ENCODE assay signal across 1 cellular context in the genomic region with DNA sequence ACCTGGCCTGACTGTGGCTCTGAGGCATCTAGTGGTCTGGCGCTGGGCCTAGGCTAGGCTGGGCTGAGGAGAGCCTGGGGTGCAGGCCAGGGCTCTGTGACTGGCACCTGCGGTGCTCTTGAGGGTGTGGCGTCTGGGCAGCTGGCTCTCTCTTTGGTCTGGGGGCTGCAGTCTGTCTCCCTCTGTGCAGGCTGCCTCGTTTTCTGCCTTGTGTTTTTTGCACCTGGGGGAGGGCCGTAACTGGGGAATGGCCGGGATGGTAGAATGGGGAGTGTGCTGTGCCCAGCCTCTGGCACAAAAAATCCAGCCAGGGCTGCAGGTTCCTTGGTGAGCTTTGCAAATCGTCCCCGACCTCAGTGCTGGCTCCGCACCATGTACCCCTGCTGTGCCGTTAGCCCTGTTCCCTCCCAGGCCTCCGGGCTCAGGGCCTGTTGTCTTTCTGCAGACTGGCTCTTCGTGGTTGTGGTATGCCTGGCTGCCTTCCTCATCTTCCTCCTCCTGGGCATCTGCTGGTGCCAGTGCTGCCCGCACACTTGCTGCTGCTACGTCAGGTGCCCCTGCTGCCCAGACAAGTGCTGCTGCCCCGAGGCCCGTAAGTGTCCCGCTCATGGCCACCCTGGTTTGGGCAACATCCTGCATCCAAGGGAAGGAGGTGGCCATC.
A peak's percentile ranks its signal among the peaks of the same experiment; 100 is the strongest.
TF ChIP-seq lines count a peak whose summit lies in the region.

No MANE protein-coding gene starts in this region.

TF ChIP-seq in HEK293, 187 proteins besides CTCF, POLR2A, EP300 and RAD21 (continued from another document):
- TF ChIP-seq, protein P1, sequence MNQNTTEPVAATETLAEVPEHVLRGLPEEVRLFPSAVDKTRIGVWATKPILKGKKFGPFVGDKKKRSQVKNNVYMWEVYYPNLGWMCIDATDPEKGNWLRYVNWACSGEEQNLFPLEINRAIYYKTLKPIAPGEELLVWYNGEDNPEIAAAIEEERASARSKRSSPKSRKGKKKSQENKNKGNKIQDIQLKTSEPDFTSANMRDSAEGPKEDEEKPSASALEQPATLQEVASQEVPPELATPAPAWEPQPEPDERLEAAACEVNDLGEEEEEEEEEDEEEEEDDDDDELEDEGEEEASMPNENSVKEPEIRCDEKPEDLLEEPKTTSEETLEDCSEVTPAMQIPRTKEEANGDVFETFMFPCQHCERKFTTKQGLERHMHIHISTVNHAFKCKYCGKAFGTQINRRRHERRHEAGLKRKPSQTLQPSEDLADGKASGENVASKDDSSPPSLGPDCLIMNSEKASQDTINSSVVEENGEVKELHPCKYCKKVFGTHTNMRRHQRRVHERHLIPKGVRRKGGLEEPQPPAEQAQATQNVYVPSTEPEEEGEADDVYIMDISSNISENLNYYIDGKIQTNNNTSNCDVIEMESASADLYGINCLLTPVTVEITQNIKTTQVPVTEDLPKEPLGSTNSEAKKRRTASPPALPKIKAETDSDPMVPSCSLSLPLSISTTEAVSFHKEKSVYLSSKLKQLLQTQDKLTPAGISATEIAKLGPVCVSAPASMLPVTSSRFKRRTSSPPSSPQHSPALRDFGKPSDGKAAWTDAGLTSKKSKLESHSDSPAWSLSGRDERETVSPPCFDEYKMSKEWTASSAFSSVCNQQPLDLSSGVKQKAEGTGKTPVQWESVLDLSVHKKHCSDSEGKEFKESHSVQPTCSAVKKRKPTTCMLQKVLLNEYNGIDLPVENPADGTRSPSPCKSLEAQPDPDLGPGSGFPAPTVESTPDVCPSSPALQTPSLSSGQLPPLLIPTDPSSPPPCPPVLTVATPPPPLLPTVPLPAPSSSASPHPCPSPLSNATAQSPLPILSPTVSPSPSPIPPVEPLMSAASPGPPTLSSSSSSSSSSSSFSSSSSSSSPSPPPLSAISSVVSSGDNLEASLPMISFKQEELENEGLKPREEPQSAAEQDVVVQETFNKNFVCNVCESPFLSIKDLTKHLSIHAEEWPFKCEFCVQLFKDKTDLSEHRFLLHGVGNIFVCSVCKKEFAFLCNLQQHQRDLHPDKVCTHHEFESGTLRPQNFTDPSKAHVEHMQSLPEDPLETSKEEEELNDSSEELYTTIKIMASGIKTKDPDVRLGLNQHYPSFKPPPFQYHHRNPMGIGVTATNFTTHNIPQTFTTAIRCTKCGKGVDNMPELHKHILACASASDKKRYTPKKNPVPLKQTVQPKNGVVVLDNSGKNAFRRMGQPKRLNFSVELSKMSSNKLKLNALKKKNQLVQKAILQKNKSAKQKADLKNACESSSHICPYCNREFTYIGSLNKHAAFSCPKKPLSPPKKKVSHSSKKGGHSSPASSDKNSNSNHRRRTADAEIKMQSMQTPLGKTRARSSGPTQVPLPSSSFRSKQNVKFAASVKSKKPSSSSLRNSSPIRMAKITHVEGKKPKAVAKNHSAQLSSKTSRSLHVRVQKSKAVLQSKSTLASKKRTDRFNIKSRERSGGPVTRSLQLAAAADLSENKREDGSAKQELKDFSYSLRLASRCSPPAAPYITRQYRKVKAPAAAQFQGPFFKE (tag by site-specific recombination; IDR thresholded peaks at IDR 0.05; ENCODE audit: borderline replicate concordance) = no peak
- TF ChIP-seq ZIC2 (tag by site-specific recombination; IDR thresholded peaks at IDR 0.05) (peak; percentile 87), ZBTB1 (tag by site-specific recombination; IDR thresholded peaks at IDR 0.05) (no peak), PRDM1 (tag by site-specific recombination; IDR thresholded peaks at IDR 0.05) (no peak), ZBTB8A (tag by site-specific recombination; IDR thresholded peaks at IDR 0.05) (peak; percentile 49), ZNF513 (tag by site-specific recombination; IDR thresholded peaks at IDR 0.05) (peak; percentile 71)
- TF ChIP-seq, protein P2, sequence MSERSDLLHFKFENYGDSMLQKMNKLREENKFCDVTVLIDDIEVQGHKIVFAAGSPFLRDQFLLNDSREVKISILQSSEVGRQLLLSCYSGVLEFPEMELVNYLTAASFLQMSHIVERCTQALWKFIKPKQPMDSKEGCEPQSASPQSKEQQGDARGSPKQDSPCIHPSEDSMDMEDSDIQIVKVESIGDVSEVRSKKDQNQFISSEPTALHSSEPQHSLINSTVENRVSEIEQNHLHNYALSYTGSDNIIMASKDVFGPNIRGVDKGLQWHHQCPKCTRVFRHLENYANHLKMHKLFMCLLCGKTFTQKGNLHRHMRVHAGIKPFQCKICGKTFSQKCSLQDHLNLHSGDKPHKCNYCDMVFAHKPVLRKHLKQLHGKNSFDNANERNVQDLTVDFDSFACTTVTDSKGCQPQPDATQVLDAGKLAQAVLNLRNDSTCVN (tag by site-specific recombination; optimal IDR thresholded peaks at IDR 0.05) = no peak
- TF ChIP-seq, protein P3, sequence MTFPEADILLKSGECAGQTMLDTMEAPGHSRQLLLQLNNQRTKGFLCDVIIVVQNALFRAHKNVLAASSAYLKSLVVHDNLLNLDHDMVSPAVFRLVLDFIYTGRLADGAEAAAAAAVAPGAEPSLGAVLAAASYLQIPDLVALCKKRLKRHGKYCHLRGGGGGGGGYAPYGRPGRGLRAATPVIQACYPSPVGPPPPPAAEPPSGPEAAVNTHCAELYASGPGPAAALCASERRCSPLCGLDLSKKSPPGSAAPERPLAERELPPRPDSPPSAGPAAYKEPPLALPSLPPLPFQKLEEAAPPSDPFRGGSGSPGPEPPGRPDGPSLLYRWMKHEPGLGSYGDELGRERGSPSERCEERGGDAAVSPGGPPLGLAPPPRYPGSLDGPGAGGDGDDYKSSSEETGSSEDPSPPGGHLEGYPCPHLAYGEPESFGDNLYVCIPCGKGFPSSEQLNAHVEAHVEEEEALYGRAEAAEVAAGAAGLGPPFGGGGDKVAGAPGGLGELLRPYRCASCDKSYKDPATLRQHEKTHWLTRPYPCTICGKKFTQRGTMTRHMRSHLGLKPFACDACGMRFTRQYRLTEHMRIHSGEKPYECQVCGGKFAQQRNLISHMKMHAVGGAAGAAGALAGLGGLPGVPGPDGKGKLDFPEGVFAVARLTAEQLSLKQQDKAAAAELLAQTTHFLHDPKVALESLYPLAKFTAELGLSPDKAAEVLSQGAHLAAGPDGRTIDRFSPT (tag by site-specific recombination; IDR thresholded peaks at IDR 0.05) = peak; percentile 60
